Comparison of ENCODE assay signal across 17 cellular contexts in the genomic region with DNA sequence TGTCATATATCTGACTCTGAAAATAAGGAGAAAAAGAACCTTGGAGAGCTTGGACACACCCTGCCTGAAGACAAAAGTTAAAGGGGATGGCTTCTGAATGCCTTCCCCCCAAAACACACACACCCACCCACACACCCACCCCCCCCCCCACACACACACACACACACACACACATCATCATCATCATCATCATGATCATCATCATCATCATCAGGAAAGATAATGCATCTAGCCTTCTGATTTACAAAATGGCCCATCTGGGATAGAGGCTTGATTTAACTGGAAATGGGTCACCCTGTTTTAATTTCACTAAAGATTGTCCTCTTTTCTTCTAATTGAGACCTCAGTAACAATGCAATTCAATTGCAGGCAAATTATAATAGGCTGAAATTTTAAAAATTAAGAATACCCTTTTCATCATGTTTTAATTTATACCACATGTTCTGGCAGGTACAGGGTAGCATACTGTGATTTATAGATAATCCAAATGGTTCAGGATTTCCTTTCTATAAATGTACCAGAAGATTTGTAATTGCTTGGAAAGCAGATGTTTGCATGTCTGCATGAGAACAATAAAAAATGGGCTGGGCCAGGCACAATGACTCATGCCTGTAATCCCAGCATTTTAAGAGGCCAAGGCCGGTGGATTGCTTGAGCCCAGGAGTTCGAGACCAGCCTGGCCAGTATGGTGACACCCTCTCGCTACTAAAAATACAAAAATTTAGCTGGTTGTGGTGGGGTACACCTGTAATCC. TPM values are rescaled to one million over a fixed set of nuclear protein-coding genes. Genes with fewer than 3 reads are reported as not detected.
DNase-seq lines count a peak whose midpoint lies in the region; ATAC-seq, FAIRE-seq and TF ChIP-seq lines count a peak whose summit lies in the region.
"Had no signal": no experiment of that assay in that cellular context is flagged by ENCODE, and none has a peak within 500 bp of the region (broad histone marks: within the 10 kb centered on the region; RNA-seq: fewer than 3 reads in every experiment).

No MANE protein-coding gene starts in this region.

- FAIRE-seq in colon (lab: Jason Lieb, UNC), result peak; percentile 38
- FAIRE-seq: GM19239, islet of Langerhans had no signal

- H3K4me1 ChIP-seq in HUES48 (ENCODE audit: control insufficient read depth, insufficient read depth, low read length), result peaks cover 57% of the 10 kb centered on the region
- H3K4me1 ChIP-seq: BLaER1 had no signal

- no peak for TF ChIP-seq CTCF in GM20000 (IDR thresholded peaks at IDR 0.05; ENCODE audit: extremely low read depth, missing control alignments)

- no peak overlapping the region; the same call in 1 of the 2 replicates for H3K9ac ChIP-seq in HUES48 (ENCODE audit: low read depth, low read length)
- H3K9ac ChIP-seq: BLaER1 had no signal

- H3K27ac ChIP-seq in HUES48 (ENCODE audit: low read depth, low read length), result peak overlapping the region; percentile 96
- H3K27ac ChIP-seq: BLaER1, esophagus squamous epithelium had no signal

- no peaks in the 10 kb centered on the region for H3K9me3 ChIP-seq in HUES48 (ENCODE audit: control insufficient read depth, insufficient read depth, low read length)

- H3K27me3 ChIP-seq in HUES48 (ENCODE audit: control insufficient read depth, insufficient read depth, low read length), result no peaks in the 10 kb centered on the region
- H3K27me3 ChIP-seq: BLaER1, esophagus squamous epithelium had no signal

- DNase-seq in AG20443 (ENCODE audit: low spot score) (peak; percentile 39), left colon (peak in 1 of 2 donors; percentile 37), COR-L47 (lab: John Stamatoyannopoulos, UW) (no peak), GM20000 (ENCODE audit: low spot score) (no peak)
- DNase-seq: activated naive CD8-positive, alpha-beta T cell treated with anti-CD3 and anti-CD28 coated beads, Interleukin-2, amount 10 ng/mL, durations not matched to agents 7 days and 5 days; activated T-cell treated with anti-CD3 and anti-CD28 coated beads for 4 hours; DND-41; esophagus squamous epithelium; NCI-H2171 treated with DMSO at 0.1 percent for 48 hours had no signal

- intact Hi-C loops in left colon (cut with DNase I, micrococcal nuclease), result no loop called here

- peak; percentile 78 for ATAC-seq in left colon
- no peak for ATAC-seq in HG02759 (IDR thresholded peaks at IDR 0.05; ENCODE audit: unreplicated experiment)
- no peak for ATAC-seq in HG03442 (IDR thresholded peaks at IDR 0.05; ENCODE audit: unreplicated experiment)
- ATAC-seq: activated CD4-positive, CD25-positive, alpha-beta regulatory T cell treated with anti-CD3 and anti-CD28 coated beads, Interleukin-2, amount 50 U/mL, for 24 hours had no signal

- H3K4me3 ChIP-seq in HUES48 (ENCODE audit: low read depth, low read length), result no peak overlapping the region
- H3K4me3 ChIP-seq: BLaER1, esophagus squamous epithelium had no signal

- H3K36me3 ChIP-seq in HUES48 (ENCODE audit: control insufficient read depth, insufficient read depth, low read length), result no peaks in the 10 kb centered on the region
- H3K36me3 ChIP-seq: BLaER1 had no signal

RNA-seq across cellular contexts. Expression of gene TRIM2, which starts 56.5 kb away (rescaled TPM):
- total RNA-seq in left colon, result 100 to 1,000 TPM; 123 to 145 TPM
